10 cellular contexts compared by ENCODE assay signal in the genomic region with DNA sequence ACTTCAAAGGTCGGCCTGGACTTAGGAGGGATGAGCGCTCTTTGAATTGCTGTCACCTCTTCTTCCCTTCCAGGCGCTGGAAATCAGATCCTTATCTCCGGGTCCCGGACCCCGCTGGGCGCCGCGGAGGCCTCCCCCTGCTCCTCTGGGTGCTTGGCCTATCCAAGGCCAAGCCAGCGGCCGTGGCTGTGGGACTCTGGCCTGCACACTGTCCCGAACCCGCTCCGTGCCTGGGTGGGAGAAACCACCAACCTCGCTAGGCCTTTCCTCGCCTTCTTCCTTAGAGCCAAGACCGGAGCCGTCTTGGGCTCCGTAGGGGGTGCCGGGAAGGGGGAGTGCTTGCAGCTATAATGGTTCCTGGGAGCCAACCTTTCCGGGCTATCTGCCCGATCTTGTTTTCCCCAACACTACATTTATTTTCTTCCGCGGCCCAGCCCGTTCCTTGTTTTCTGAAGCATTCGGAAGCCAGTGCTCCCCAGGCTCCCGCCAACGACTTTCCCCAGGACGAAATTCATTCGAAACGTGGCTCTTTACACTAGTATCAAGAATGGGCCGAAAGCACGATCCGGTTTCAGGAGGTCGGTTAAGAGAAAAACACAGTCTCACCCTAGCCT. TPM values are rescaled to one million over a fixed set of nuclear protein-coding genes. Genes with fewer than 3 reads are reported as not detected.
DNase-seq lines count a peak whose midpoint lies in the region; ATAC-seq and TF ChIP-seq lines count a peak whose summit lies in the region.
"Had no signal": no experiment of that assay in that cellular context is flagged by ENCODE, and none has a peak within 500 bp of the region (broad histone marks: within the 10 kb centered on the region; RNA-seq: fewer than 3 reads in every experiment).

No MANE protein-coding gene starts in this region.

- intact Hi-C loops in left ventricle myocardium superior (cut with micrococcal nuclease) (no loop called here), head of caudate nucleus (cut with DNase I) (loop anchor here (10.0 kb wide), 1 partner anchor 371 kb away; no protein-coding TSS in a partner anchor)

- TF ChIP-seq CTCF in RWPE1 (conservative IDR thresholded peaks at IDR 0.05; ENCODE audit: low read depth) = no peak
- TF ChIP-seq CTCF in retinal pigment epithelial cell (conservative IDR thresholded peaks at IDR 0.05; ENCODE audit: low read depth, low read length) = no peak

- POLR2A ChIA-PET in RWPE1 (lab: Yijun Ruan, JAX; ENCODE audit: low non-redundant PET) = no interaction called here

- DNase-seq in EL = peak; percentile 16
- DNase-seq in RWPE1 (ENCODE audit: low spot score) = no peak
- DNase-seq in left ventricle myocardium superior = peak; percentile 37
- no peak for DNase-seq in retinal pigment epithelial cell (ENCODE audit: low read depth)
- no peak for DNase-seq in NCI-H2029 treated with DMSO at 0.1 percent for 48 hours (lab: John Stamatoyannopoulos, UW)
- no peak for DNase-seq in head of caudate nucleus
- no peak for DNase-seq in activated gamma-delta T cell (lab: John Stamatoyannopoulos, UW)
- DNase-seq: midbrain had no signal

- ATAC-seq in left ventricle myocardium superior (no peak), HG02970 (IDR thresholded peaks at IDR 0.05; ENCODE audit: low FRiP score, unreplicated experiment) (no peak)

- CTCF ChIA-PET in RWPE1 (lab: Yijun Ruan, JAX) = no interaction called here

- peak overlapping the region; percentile 10; the same call in 1 of the 2 replicates for H3K27ac ChIP-seq in RWPE1

- H3K4me3 ChIP-seq in retinal pigment epithelial cell (ENCODE audit: low read length) = peak overlapping the region; percentile 60

RNA-seq across cellular contexts. Expression of gene OSR1, which starts 2.4 kb away (rescaled TPM):
- 8.0 TPM for total RNA-seq in left ventricle myocardium superior
- total RNA-seq: T-helper 2 cell treated with Interferon-gamma antibody and Interleukin-4, amounts not matched to agents 100 ng/mL and 5 ng/mL, for 36 hours had no signal

Comparison
In these comparisons a context has a peak if more than half of its experiments do, and no peak if none do; other contexts are left out.
1. DNase-seq: peak in EL (single experiment) and left ventricle myocardium superior (single experiment); none in RWPE1 (single experiment), retinal pigment epithelial cell (single experiment), NCI-H2029 treated with DMSO at 0.1 percent for 48 hours (single experiment), head of caudate nucleus (0 of 42) and activated gamma-delta T cell (single experiment).